24 cellular contexts compared by ENCODE assay signal in genomic region chr11:134542401-134543143, GRCh38.
DNase-seq lines count a peak whose midpoint lies in the region; ATAC-seq and TF ChIP-seq lines count a peak whose summit lies in the region.
"Had no signal": no experiment of that assay in that cellular context is flagged by ENCODE, and none has a peak within 500 bp of the region (broad histone marks: within the 10 kb centered on the region; RNA-seq: fewer than 3 reads in every experiment).

No MANE protein-coding gene starts in this region.

- H3K9me3 Mint-ChIP-seq in activated CD4-positive, alpha-beta memory T cell treated with anti-CD3 and anti-CD28 coated beads, Interleukin-2, amount 10 ng/mL, durations not matched to agents 7 days and 5 days = no peaks in the 10 kb centered on the region
- H3K9me3 Mint-ChIP-seq in activated CD4-positive, alpha-beta memory T cell treated with anti-CD3 and anti-CD28 coated beads for 36 hours = no peaks in the 10 kb centered on the region
- H3K9me3 Mint-ChIP-seq in activated CD8-positive, alpha-beta memory T cell treated with anti-CD3 and anti-CD28 coated beads, Interleukin-2, amount 10 ng/mL, durations not matched to agents 7 days and 5 days (ENCODE audit: low read depth) = no peaks in the 10 kb centered on the region
- H3K9me3 Mint-ChIP-seq: activated CD8-positive, alpha-beta T cell treated with anti-CD3 and anti-CD28 coated beads for 36 hours; activated T-cell treated with anti-CD3 and anti-CD28 coated beads, Interleukin-2, amount 50 U/mL, for 4 hours; CD8-positive, alpha-beta memory T cell; dendritic cell treated with granulocyte-macrophage colony-stimulating factor and Interleukin-4, amounts not matched to agents 40 ng/mL and 50 ng/mL, for 4 days; immature natural killer cell; neural crest cell; stimulated activated naive B cell treated with anti-CD40 and anti-IgM and Interleukin-4, amounts not matched to agents 10 μg/mL and 1 μg/mL and 100 μg/mL, for 72 hours had no signal

- POLR2A ChIA-PET in activated CD4-positive, alpha-beta memory T cell treated with anti-CD3 and anti-CD28 coated beads, Interleukin-2, amount 10 ng/mL, durations not matched to agents 7 days and 5 days (lab: Charles Lee) = no interaction called here
- POLR2A ChIA-PET in activated CD4-positive, alpha-beta memory T cell treated with anti-CD3 and anti-CD28 coated beads for 36 hours (lab: Charles Lee) = no interaction called here

- ATAC-seq in activated CD8-positive, alpha-beta memory T cell treated with anti-CD3 and anti-CD28 coated beads, Interleukin-2, amount 10 ng/mL, durations not matched to agents 7 days and 5 days = no peak
- peak; percentile 95 for ATAC-seq in left colon
- no peak for ATAC-seq in HG02938 (IDR thresholded peaks at IDR 0.05; ENCODE audit: unreplicated experiment)
- ATAC-seq: activated CD8-positive, alpha-beta T cell treated with anti-CD3 and anti-CD28 coated beads for 36 hours; activated T-cell treated with anti-CD3 and anti-CD28 coated beads, Interleukin-2, amount 50 U/mL, for 4 hours; psoas muscle; stimulated activated naive B cell treated with anti-CD40 and anti-IgM and Interleukin-4, amounts not matched to agents 10 μg/mL and 1 μg/mL and 100 μg/mL, for 72 hours had no signal

- H3K4me1 ChIP-seq in testis = no peaks in the 10 kb centered on the region
- H3K4me1 ChIP-seq: breast epithelium, psoas muscle had no signal

- H3K4me3 ChIP-seq in testis = no peak overlapping the region
- H3K4me3 ChIP-seq: breast epithelium, psoas muscle, skin epidermis, thyroid gland had no signal

- no peaks in the 10 kb centered on the region for H3K36me3 Mint-ChIP-seq in activated CD4-positive, alpha-beta memory T cell treated with anti-CD3 and anti-CD28 coated beads, Interleukin-2, amount 10 ng/mL, durations not matched to agents 7 days and 5 days (ENCODE audit: low read depth)
- no peaks in the 10 kb centered on the region for H3K36me3 Mint-ChIP-seq in activated CD4-positive, alpha-beta memory T cell treated with anti-CD3 and anti-CD28 coated beads for 36 hours
- no peaks in the 10 kb centered on the region for H3K36me3 Mint-ChIP-seq in activated CD8-positive, alpha-beta memory T cell treated with anti-CD3 and anti-CD28 coated beads, Interleukin-2, amount 10 ng/mL, durations not matched to agents 7 days and 5 days
- H3K36me3 Mint-ChIP-seq: CD8-positive, alpha-beta memory T cell had no signal

- H3K27me3 ChIP-seq in testis = no peaks in the 10 kb centered on the region
- H3K27me3 ChIP-seq: thyroid gland had no signal

- WGBS in testis, 2 donors = 75 to 92% methylated on average over 8 to 10 of the region's 10 CpGs

- H3K27ac ChIP-seq in testis = no peak overlapping the region
- H3K27ac ChIP-seq: breast epithelium, psoas muscle, skin epidermis, thyroid gland had no signal

- intact Hi-C loops in activated CD4-positive, alpha-beta memory T cell treated with anti-CD3 and anti-CD28 coated beads for 36 hours (cut with micrococcal nuclease) = no loop called here
- intact Hi-C loops in left colon (cut with DNase I, micrococcal nuclease) (no loop called here), testis (cut with DNase I; ENCODE audit: low total_unique reads) (no loop called here)

- no peaks in the 10 kb centered on the region for H3K9me3 ChIP-seq in testis
- H3K9me3 ChIP-seq: breast epithelium, psoas muscle, thyroid gland had no signal

- CTCF ChIA-PET in activated CD4-positive, alpha-beta memory T cell treated with anti-CD3 and anti-CD28 coated beads, Interleukin-2, amount 10 ng/mL, durations not matched to agents 7 days and 5 days (lab: Charles Lee) = no interaction called here
- CTCF ChIA-PET in activated CD4-positive, alpha-beta memory T cell treated with anti-CD3 and anti-CD28 coated beads for 36 hours (lab: Charles Lee) = no interaction called here
- CTCF ChIA-PET in activated CD8-positive, alpha-beta memory T cell treated with anti-CD3 and anti-CD28 coated beads, Interleukin-2, amount 10 ng/mL, durations not matched to agents 7 days and 5 days (lab: Charles Lee) = no interaction called here

- H3K4me3 Mint-ChIP-seq in activated CD4-positive, alpha-beta memory T cell treated with anti-CD3 and anti-CD28 coated beads, Interleukin-2, amount 10 ng/mL, durations not matched to agents 7 days and 5 days = no peak overlapping the region
- H3K4me3 Mint-ChIP-seq in activated CD4-positive, alpha-beta memory T cell treated with anti-CD3 and anti-CD28 coated beads for 36 hours = no peak overlapping the region
- no peak overlapping the region for H3K4me3 Mint-ChIP-seq in activated CD8-positive, alpha-beta memory T cell treated with anti-CD3 and anti-CD28 coated beads, Interleukin-2, amount 10 ng/mL, durations not matched to agents 7 days and 5 days
- H3K4me3 Mint-ChIP-seq: activated CD8-positive, alpha-beta T cell treated with anti-CD3 and anti-CD28 coated beads for 36 hours; activated T-cell treated with anti-CD3 and anti-CD28 coated beads, Interleukin-2, amount 50 U/mL, for 4 hours; CD8-positive, alpha-beta memory T cell; dendritic cell treated with granulocyte-macrophage colony-stimulating factor and Interleukin-4, amounts not matched to agents 40 ng/mL and 50 ng/mL, for 4 days; immature natural killer cell; neural crest cell; stimulated activated naive B cell treated with anti-CD40 and anti-IgM and Interleukin-4, amounts not matched to agents 10 μg/mL and 1 μg/mL and 100 μg/mL, for 72 hours had no signal

- DNase-seq in activated CD4-positive, alpha-beta memory T cell treated with anti-CD3 and anti-CD28 coated beads, Interleukin-2, amount 10 ng/mL, durations not matched to agents 7 days and 5 days = peak; percentile 10
- DNase-seq in activated CD4-positive, alpha-beta memory T cell treated with anti-CD3 and anti-CD28 coated beads for 36 hours = no peak
- DNase-seq in activated CD8-positive, alpha-beta memory T cell treated with anti-CD3 and anti-CD28 coated beads, Interleukin-2, amount 10 ng/mL, durations not matched to agents 7 days and 5 days = peak; percentile 16
- DNase-seq in left colon (peak; percentile 52 to 74), testis (peak; percentile 9), COLO829 (ENCODE audit: low spot score) (no peak), NCI-H1417 (lab: John Stamatoyannopoulos, UW) (no peak)
- DNase-seq: 8988T; activated CD8-positive, alpha-beta T cell treated with anti-CD3 and anti-CD28 coated beads for 36 hours; activated naive CD4-positive, alpha-beta T cell; activated T-cell treated with anti-CD3 and anti-CD28 coated beads, Interleukin-2, amount 50 U/mL, for 4 hours; amniotic stem cell; CD8-positive, alpha-beta memory T cell; DMS79; immature natural killer cell; IMR-90; stimulated activated naive B cell treated with anti-CD40 and anti-IgM and Interleukin-4, amounts not matched to agents 10 μg/mL and 1 μg/mL and 100 μg/mL, for 72 hours; thyroid gland had no signal

- no peak for TF ChIP-seq POLR2A in testis (IDR thresholded peaks at IDR 0.05)

- TF ChIP-seq CTCF in testis (IDR thresholded peaks at IDR 0.05) = no peak

- no peak overlapping the region for H3K27ac Mint-ChIP-seq in activated CD4-positive, alpha-beta memory T cell treated with anti-CD3 and anti-CD28 coated beads, Interleukin-2, amount 10 ng/mL, durations not matched to agents 7 days and 5 days
- H3K27ac Mint-ChIP-seq in activated CD4-positive, alpha-beta memory T cell treated with anti-CD3 and anti-CD28 coated beads for 36 hours = no peak overlapping the region
- H3K27ac Mint-ChIP-seq in activated CD8-positive, alpha-beta memory T cell treated with anti-CD3 and anti-CD28 coated beads, Interleukin-2, amount 10 ng/mL, durations not matched to agents 7 days and 5 days = no peak overlapping the region
- H3K27ac Mint-ChIP-seq: activated CD8-positive, alpha-beta T cell treated with anti-CD3 and anti-CD28 coated beads for 36 hours; dendritic cell treated with granulocyte-macrophage colony-stimulating factor and Interleukin-4, amounts not matched to agents 40 ng/mL and 50 ng/mL, for 4 days; stimulated activated naive B cell treated with anti-CD40 and anti-IgM and Interleukin-4, amounts not matched to agents 10 μg/mL and 1 μg/mL and 100 μg/mL, for 72 hours had no signal

- H3K36me3 ChIP-seq in testis (ENCODE audit: low read depth, missing control alignments) = no peaks in the 10 kb centered on the region
- H3K36me3 ChIP-seq: breast epithelium, thyroid gland had no signal

- peaks cover 11% of the 10 kb centered on the region for H3K27me3 Mint-ChIP-seq in activated CD4-positive, alpha-beta memory T cell treated with anti-CD3 and anti-CD28 coated beads, Interleukin-2, amount 10 ng/mL, durations not matched to agents 7 days and 5 days
- H3K27me3 Mint-ChIP-seq in activated CD4-positive, alpha-beta memory T cell treated with anti-CD3 and anti-CD28 coated beads for 36 hours = peaks cover 11% of the 10 kb centered on the region
- H3K27me3 Mint-ChIP-seq in activated CD8-positive, alpha-beta memory T cell treated with anti-CD3 and anti-CD28 coated beads, Interleukin-2, amount 10 ng/mL, durations not matched to agents 7 days and 5 days = peaks cover 16% of the 10 kb centered on the region

- H3K4me1 Mint-ChIP-seq in activated CD4-positive, alpha-beta memory T cell treated with anti-CD3 and anti-CD28 coated beads, Interleukin-2, amount 10 ng/mL, durations not matched to agents 7 days and 5 days = no peaks in the 10 kb centered on the region
- no peaks in the 10 kb centered on the region for H3K4me1 Mint-ChIP-seq in activated CD4-positive, alpha-beta memory T cell treated with anti-CD3 and anti-CD28 coated beads for 36 hours (ENCODE audit: low read depth)
- no peaks in the 10 kb centered on the region for H3K4me1 Mint-ChIP-seq in activated CD8-positive, alpha-beta memory T cell treated with anti-CD3 and anti-CD28 coated beads, Interleukin-2, amount 10 ng/mL, durations not matched to agents 7 days and 5 days
- H3K4me1 Mint-ChIP-seq: CD8-positive, alpha-beta memory T cell; stimulated activated naive B cell treated with anti-CD40 and anti-IgM and Interleukin-4, amounts not matched to agents 10 μg/mL and 1 μg/mL and 100 μg/mL, for 72 hours had no signal

Comparison
In these comparisons a context has a peak if more than half of its experiments do, and no peak if none do; other contexts are left out.
1. DNase-seq: peak in activated CD4-positive, alpha-beta memory T cell treated with anti-CD3 and anti-CD28 coated beads, Interleukin-2, amount 10 ng/mL, durations not matched to agents 7 days and 5 days (single experiment), activated CD8-positive, alpha-beta memory T cell treated with anti-CD3 and anti-CD28 coated beads, Interleukin-2, amount 10 ng/mL, durations not matched to agents 7 days and 5 days (single experiment), left colon (2 of 2) and testis (single experiment); none in activated CD4-positive, alpha-beta memory T cell treated with anti-CD3 and anti-CD28 coated beads for 36 hours (single experiment), COLO829 (single experiment) and NCI-H1417 (0 of 3).